ENCODE assay signal across 8 cellular contexts in the genomic region with DNA sequence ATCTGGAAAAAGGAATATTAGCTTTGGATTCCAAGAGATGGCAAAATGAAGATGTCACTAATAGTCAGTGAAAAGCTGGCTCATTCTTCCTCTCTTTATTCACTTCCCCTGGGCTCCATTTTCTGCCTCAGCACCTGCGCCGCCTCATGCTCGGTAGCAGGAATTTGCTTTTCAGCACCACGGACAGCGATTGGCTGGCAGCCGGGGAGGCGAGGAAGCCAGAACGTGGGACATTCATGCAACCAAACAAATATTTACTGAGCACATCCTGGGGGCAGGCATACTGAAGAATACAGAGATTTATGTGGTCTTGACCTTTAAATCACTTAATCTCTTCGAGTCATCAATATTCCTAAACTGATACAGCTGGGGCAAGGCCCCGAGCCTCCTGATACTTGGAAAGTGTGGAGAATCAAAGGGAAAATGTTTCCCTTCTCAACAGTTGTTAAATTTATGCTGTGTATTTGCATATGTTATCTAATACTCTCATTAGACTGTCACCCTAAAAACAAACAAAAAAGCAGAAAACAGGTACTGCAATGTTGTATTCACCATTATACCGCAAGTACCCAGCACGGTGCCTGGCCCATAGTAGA. TPM values are rescaled to one million over a fixed set of nuclear protein-coding genes. Genes with fewer than 3 reads are reported as not detected.
DNase-seq lines count a peak whose midpoint lies in the region; ATAC-seq, FAIRE-seq and TF ChIP-seq lines count a peak whose summit lies in the region.

No MANE protein-coding gene starts in this region.

- H3K27ac Mint-ChIP-seq in natural killer cell: no peak overlapping the region

- DNase-seq in GM10266 (ENCODE audit: extremely low spot score) (peak; percentile 60), NCI-H526 (lab: John Stamatoyannopoulos, UW) (peak; percentile 70 to 77), epithelial cell of esophagus (ENCODE audit: low read depth) (peak; percentile 77), natural killer cell (peak; percentile 44), superior temporal gyrus (ENCODE audit: extremely low spot score) (peak; percentile 70), D721Med (ENCODE audit: insufficient read length, low spot score) (no peak)
- DNase-seq in activated CD8-positive, alpha-beta memory T cell treated with anti-CD3 and anti-CD28 coated beads, Interleukin-2, amount 50 U/mL, for 1 hour (ENCODE audit: extremely low read depth): peak; percentile 9

- no peak overlapping the region for H3K4me3 ChIP-seq in epithelial cell of esophagus (ENCODE audit: low read length)

- TF ChIP-seq CTCF in GM10266 (IDR thresholded peaks at IDR 0.05; ENCODE audit: control insufficient read depth, insufficient read depth, low read depth, missing control alignments) (no peak), epithelial cell of esophagus (IDR thresholded peaks at IDR 0.05; ENCODE audit: insufficient read depth, low read depth, low read length, missing control alignments) (peak; percentile 11), natural killer cell (IDR thresholded peaks at IDR 0.05) (no peak), D721Med (IDR thresholded peaks at IDR 0.05; ENCODE audit: insufficient read depth, missing control alignments) (no peak)

- H3K4me1 Mint-ChIP-seq in natural killer cell: no peaks in the 10 kb centered on the region

- no peak for FAIRE-seq in D721Med (lab: Jason Lieb, UNC)

- no peaks in the 10 kb centered on the region for H3K9me3 Mint-ChIP-seq in natural killer cell

- ATAC-seq in natural killer cell (peak in 1 of 3 donors; percentile 50), GM19467 (IDR thresholded peaks at IDR 0.05; ENCODE audit: unreplicated experiment) (no peak)

- no peak overlapping the region for H3K4me3 Mint-ChIP-seq in natural killer cell

- H3K36me3 Mint-ChIP-seq in natural killer cell: no peaks in the 10 kb centered on the region

- intact Hi-C loops in natural killer cell (cut with micrococcal nuclease): loop anchor here (1.0 kb wide), 1 partner anchor 166 kb away; no protein-coding TSS in a partner anchor

- H3K27me3 Mint-ChIP-seq in natural killer cell (ENCODE audit: low read depth in 2 of 2): peaks cover 11 to 22% of the 10 kb centered on the region in 2 donors

RNA-seq across cellular contexts. Expression of gene PDYN, which starts 12.1 kb away (rescaled TPM):
- not detected for total RNA-seq in natural killer cell
